In the genomic region with DNA sequence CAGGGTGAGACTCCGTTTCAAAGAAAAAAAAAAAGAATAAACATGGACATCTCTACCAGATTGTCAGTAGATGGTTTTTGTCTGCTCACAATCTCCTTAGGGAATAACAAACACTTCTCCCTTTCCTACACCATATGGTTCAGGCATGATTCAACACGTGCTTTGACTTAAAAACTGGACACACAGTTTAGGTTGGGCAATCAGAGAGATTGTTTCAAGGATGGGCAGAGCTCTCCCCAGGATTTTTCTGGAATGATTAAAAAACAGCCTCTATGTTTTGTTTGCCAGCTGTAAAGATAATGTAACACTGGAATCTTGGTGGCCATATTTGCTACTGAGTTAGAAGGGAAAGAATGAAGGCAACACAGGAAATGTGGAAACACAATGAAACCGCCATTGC, we compare ENCODE assay signal across 13 cellular contexts.
DNase-seq lines count a peak whose midpoint lies in the region; TF ChIP-seq lines count a peak whose summit lies in the region.
"Had no signal": no experiment of that assay in that cellular context is flagged by ENCODE, and none has a peak within 500 bp of the region (broad histone marks: within the 10 kb centered on the region; RNA-seq: fewer than 3 reads in every experiment).

No MANE protein-coding gene starts in this region.

- H3K4me3 Mint-ChIP-seq in activated CD4-positive, alpha-beta memory T cell treated with anti-CD3 and anti-CD28 coated beads for 36 hours: no peak overlapping the region
- H3K4me3 Mint-ChIP-seq: activated CD4-positive, alpha-beta memory T cell treated with anti-CD3 and anti-CD28 coated beads, Interleukin-2, amount 10 ng/mL, durations not matched to agents 7 days and 5 days had no signal

- H3F3A ChIP-seq in smooth muscle cell (ENCODE audit: low read depth): no peaks in the 10 kb centered on the region

- no peaks in the 10 kb centered on the region for H3K36me3 ChIP-seq in smooth muscle cell (ENCODE audit: low read depth)

- H3K9me3 ChIP-seq in smooth muscle cell (replicated peaks; ENCODE audit: low read depth): no peaks in the 10 kb centered on the region
- H3K9me3 ChIP-seq: testis had no signal

- H4K20me1 ChIP-seq in smooth muscle cell (ENCODE audit: low read depth): no peaks in the 10 kb centered on the region

- intact Hi-C loops in activated CD4-positive, alpha-beta memory T cell treated with anti-CD3 and anti-CD28 coated beads for 36 hours (cut with micrococcal nuclease): no loop called here

- no peaks in the 10 kb centered on the region for H3K4me1 Mint-ChIP-seq in activated CD4-positive, alpha-beta memory T cell treated with anti-CD3 and anti-CD28 coated beads for 36 hours (ENCODE audit: low read depth)

- H3K9me3 Mint-ChIP-seq in activated CD4-positive, alpha-beta memory T cell treated with anti-CD3 and anti-CD28 coated beads for 36 hours: no peaks in the 10 kb centered on the region
- H3K9me3 Mint-ChIP-seq: activated CD4-positive, alpha-beta memory T cell treated with anti-CD3 and anti-CD28 coated beads, Interleukin-2, amount 10 ng/mL, durations not matched to agents 7 days and 5 days had no signal

- no peaks in the 10 kb centered on the region for H3K4me1 ChIP-seq in smooth muscle cell (ENCODE audit: low read depth)
- H3K4me1 ChIP-seq: testis had no signal

- CTCF ChIA-PET in activated CD4-positive, alpha-beta memory T cell treated with anti-CD3 and anti-CD28 coated beads for 36 hours (lab: Charles Lee): interaction anchor here (0.5 kb wide), 1 partner anchor 164 kb away, joined by 3 read pairs; no protein-coding TSS in a partner anchor

- H3K4me3 ChIP-seq in smooth muscle cell: no peak overlapping the region
- H3K4me3 ChIP-seq: testis had no signal

- POLR2A ChIA-PET in activated CD4-positive, alpha-beta memory T cell treated with anti-CD3 and anti-CD28 coated beads for 36 hours (lab: Charles Lee): no interaction called here

- H3K79me2 ChIP-seq in smooth muscle cell (ENCODE audit: low read depth): no peaks in the 10 kb centered on the region

- H3K36me3 Mint-ChIP-seq in activated CD4-positive, alpha-beta memory T cell treated with anti-CD3 and anti-CD28 coated beads for 36 hours: no peaks in the 10 kb centered on the region

- H2AFZ ChIP-seq in smooth muscle cell (ENCODE audit: low read depth): peak overlapping the region; percentile 62

- DNase-seq in GM04504 (ENCODE audit: low read depth) (peak; percentile 94), NCI-H524 treated with DMSO at 0.1 percent for 48 hours (lab: John Stamatoyannopoulos, UW) (peak; percentile 25), fibroblast of gingiva (ENCODE audit: low read depth) (peak; percentile 99), smooth muscle cell (lab: John Stamatoyannopoulos, UW; ENCODE audit: unreplicated experiment) (no peak), activated T-cell treated with anti-CD3 and anti-CD28 coated beads for 4 hours (no peak), medulla oblongata (ENCODE audit: extremely low spot score) (no peak)
- DNase-seq in activated CD4-positive, alpha-beta memory T cell treated with anti-CD3 and anti-CD28 coated beads for 36 hours: no peak
- DNase-seq: activated CD4-positive, alpha-beta memory T cell treated with anti-CD3 and anti-CD28 coated beads, Interleukin-2, amount 10 ng/mL, durations not matched to agents 7 days and 5 days; caudate nucleus; mesendoderm; NCI-H2227 treated with DMSO at 0.1 percent for 48 hours; Right ventricle myocardium superior; testis had no signal

- no peak overlapping the region for H3K9ac ChIP-seq in smooth muscle cell (ENCODE audit: low read depth)

- H3K27ac ChIP-seq in smooth muscle cell (ENCODE audit: low read depth): no peak overlapping the region
- H3K27ac ChIP-seq: testis had no signal

- peaks cover 7% of the 10 kb centered on the region for H3K27me3 Mint-ChIP-seq in activated CD4-positive, alpha-beta memory T cell treated with anti-CD3 and anti-CD28 coated beads for 36 hours

- no peak for TF ChIP-seq CTCF in smooth muscle cell (IDR thresholded peaks at IDR 0.05; ENCODE audit: borderline replicate concordance, insufficient read depth, poor library complexity, severe bottlenecking)

- no peak overlapping the region for H3K4me2 ChIP-seq in smooth muscle cell

- 71% methylated on average over 3 of the region's 3 CpGs for WGBS in smooth muscle cell (ENCODE audit: low lambda C conversion rate)

- no peaks in the 10 kb centered on the region for H3K27me3 ChIP-seq in smooth muscle cell (ENCODE audit: low read depth)
- H3K27me3 ChIP-seq: testis had no signal

- no peak overlapping the region for H3K27ac Mint-ChIP-seq in activated CD4-positive, alpha-beta memory T cell treated with anti-CD3 and anti-CD28 coated beads for 36 hours
- H3K27ac Mint-ChIP-seq: activated CD4-positive, alpha-beta memory T cell treated with anti-CD3 and anti-CD28 coated beads, Interleukin-2, amount 10 ng/mL, durations not matched to agents 7 days and 5 days had no signal

Comparison
In these comparisons a context has a peak if more than half of its experiments do, and no peak if none do; other contexts are left out.
1. DNase-seq: peak in GM04504 (single experiment), NCI-H524 treated with DMSO at 0.1 percent for 48 hours (single experiment) and fibroblast of gingiva (single experiment); none in smooth muscle cell (single experiment), activated CD4-positive, alpha-beta memory T cell treated with anti-CD3 and anti-CD28 coated beads for 36 hours (single experiment), activated T-cell treated with anti-CD3 and anti-CD28 coated beads for 4 hours (single experiment) and medulla oblongata (single experiment).